29 cellular contexts compared by ENCODE assay signal in genomic region chr5:52830700-52831099, GRCh38.
"Had no signal": no experiment of that assay in that cellular context is flagged by ENCODE, and none has a peak within 500 bp of the region (broad histone marks: within the 10 kb centered on the region; RNA-seq: fewer than 3 reads in every experiment).

No MANE protein-coding gene starts in this region.

- H3K27me3 Mint-ChIP-seq: activated naive CD4-positive, alpha-beta T cell treated with anti-CD3 and anti-CD28 coated beads, Interleukin-2, amount 50 U/mL, for 24 hours; activated naive CD8-positive, alpha-beta T cell treated with anti-CD3 and anti-CD28 coated beads, Interleukin-2, amount 50 U/mL, for 24 hours; central memory CD8-positive, alpha-beta T cell; progenitor cell of endocrine pancreas had no signal

- H3K4me1 Mint-ChIP-seq: mesothelial cell of epicardium; stimulated activated naive B cell treated with anti-CD40 and anti-IgM and Interleukin-4, amounts not matched to agents 10 μg/mL and 1 μg/mL and 100 μg/mL, for 72 hours had no signal

- H3K4me3 Mint-ChIP-seq: activated naive CD4-positive, alpha-beta T cell treated with anti-CD3 and anti-CD28 coated beads, Interleukin-2, amount 50 U/mL, for 24 hours; activated naive CD8-positive, alpha-beta T cell treated with anti-CD3 and anti-CD28 coated beads, Interleukin-2, amount 50 U/mL, for 24 hours; central memory CD8-positive, alpha-beta T cell; immature natural killer cell; mesothelial cell of epicardium; natural killer cell; stimulated activated naive B cell treated with anti-CD40 and anti-IgM and Interleukin-4, amounts not matched to agents 10 μg/mL and 1 μg/mL and 100 μg/mL, for 72 hours had no signal

- H3K9me3 Mint-ChIP-seq: activated naive CD4-positive, alpha-beta T cell treated with anti-CD3 and anti-CD28 coated beads, Interleukin-2, amount 50 U/mL, for 24 hours; central memory CD8-positive, alpha-beta T cell; natural killer cell had no signal

- H3K27me3 ChIP-seq: heart left ventricle, ovary, stomach, suprapubic skin, tibial nerve had no signal

- H3K36me3 ChIP-seq: heart left ventricle, ovary, stomach, suprapubic skin, tibial nerve had no signal

- H3K27ac ChIP-seq: ovary, stomach, suprapubic skin had no signal

- H3K9me3 ChIP-seq: ovary, suprapubic skin, tibial nerve had no signal

- H3K4me1 ChIP-seq: suprapubic skin had no signal

- H3K36me3 Mint-ChIP-seq: immature natural killer cell; mesothelial cell of epicardium; natural killer cell; stimulated activated naive B cell treated with anti-CD40 and anti-IgM and Interleukin-4, amounts not matched to agents 10 μg/mL and 1 μg/mL and 100 μg/mL, for 72 hours had no signal

- DNase-seq: activated CD4-positive, alpha-beta T cell treated with anti-CD3 and anti-CD28 coated beads for 4 hours; activated CD4-positive, alpha-beta T cell treated with anti-CD3 and anti-CD28 coated beads, Interleukin-2, amount 50 U/mL, for 4 hours; activated CD8-positive, alpha-beta memory T cell treated with anti-CD3 and anti-CD28 coated beads for 24 hours; activated naive CD8-positive, alpha-beta T cell treated with anti-CD3 and anti-CD28 coated beads, Interleukin-2, amount 50 U/mL, for 24 hours; activated T-cell treated with anti-CD3 and anti-CD28 coated beads, Interleukin-2, amount 50 U/mL, for 1 hour; effector CD8-positive, alpha-beta T cell; heart left ventricle; hypothalamus; immature natural killer cell; kidney; left colon; mammary epithelial cell; natural killer cell; ovary; retina; stimulated activated CD4-positive, alpha-beta T cell treated with anti-CD3 and anti-CD28 coated beads, Interleukin-15, amount 100 ng/mL, for 24 hours; stimulated activated CD4-positive, alpha-beta T cell treated with anti-CD3 and anti-CD28 coated beads, Interleukin-2, amount 100 ng/mL, for 24 hours; stimulated activated naive B cell treated with anti-CD40 and anti-IgM and Interleukin-4, amounts not matched to agents 10 μg/mL and 1 μg/mL and 100 μg/mL, for 72 hours; stomach; T-helper 1 cell had no signal

- H3K4me3 ChIP-seq: heart left ventricle, ovary, stomach, suprapubic skin, tibial nerve had no signal

- H3K27ac Mint-ChIP-seq: activated naive CD4-positive, alpha-beta T cell treated with anti-CD3 and anti-CD28 coated beads, Interleukin-2, amount 50 U/mL, for 24 hours; activated naive CD8-positive, alpha-beta T cell treated with anti-CD3 and anti-CD28 coated beads, Interleukin-2, amount 50 U/mL, for 24 hours; activated T-helper 2 cell treated with anti-CD3 and anti-CD28 coated beads, Interferon-gamma antibody, Interleukin-2, Interleukin-4, amounts not matched to agents 10 μg/mL and 5 μg/mL and 100 μg/mL, durations not matched to agents 14 hours and 24 hours and 36 hours; immature natural killer cell; mesothelial cell of epicardium; natural killer cell; progenitor cell of endocrine pancreas; stimulated activated naive B cell treated with anti-CD40 and anti-IgM and Interleukin-4, amounts not matched to agents 10 μg/mL and 1 μg/mL and 100 μg/mL, for 72 hours had no signal

- FAIRE-seq: bronchial epithelial cell, urothelium cell line had no signal
